Comparison of ENCODE assay signal across 11 cellular contexts in the genomic region with DNA sequence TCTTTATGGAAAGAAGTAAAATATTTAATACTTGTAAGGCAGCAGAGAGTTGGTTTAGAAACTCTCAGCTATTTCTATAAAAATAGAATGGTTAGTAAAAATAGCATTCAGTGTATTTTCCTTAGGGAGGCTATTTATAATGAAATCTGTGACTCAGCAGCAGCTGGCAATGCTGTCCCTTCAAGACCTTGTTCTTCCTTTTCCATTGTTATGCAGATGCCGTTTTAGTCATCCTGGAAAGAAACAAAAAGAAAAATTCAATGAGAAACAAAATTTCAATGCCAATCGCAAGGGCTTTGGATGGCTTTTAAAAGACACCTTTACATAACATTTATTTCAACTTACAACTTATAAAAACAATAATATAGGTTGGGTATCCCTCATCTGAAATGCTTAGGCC. TPM values are rescaled to one million over a fixed set of nuclear protein-coding genes. Genes with fewer than 3 reads are reported as not detected.
A peak's percentile ranks its signal among the peaks of the same experiment; 100 is the strongest.
DNase-seq lines count a peak whose midpoint lies in the region; ATAC-seq and TF ChIP-seq lines count a peak whose summit lies in the region.
"Had no signal": no experiment of that assay in that cellular context is flagged by ENCODE, and none has a peak within 500 bp of the region (broad histone marks: within the 10 kb centered on the region; RNA-seq: fewer than 3 reads in every experiment).

No MANE protein-coding gene starts in this region.

- H3K27ac Mint-ChIP-seq in osteocyte (ENCODE audit: unreplicated experiment) = peak overlapping the region; percentile 77

- no peaks in the 10 kb centered on the region for H3K36me3 ChIP-seq in ES-I3 (ENCODE audit: insufficient read depth, low read length)
- peaks cover 0 to 56% of the 10 kb centered on the region in 2 donors for H3K36me3 ChIP-seq in gastroesophageal sphincter

- no peaks in the 10 kb centered on the region for H3K9me3 Mint-ChIP-seq in osteocyte (ENCODE audit: unreplicated experiment)

- H3K4me1 Mint-ChIP-seq in osteocyte (ENCODE audit: unreplicated experiment) = peaks cover 35% of the 10 kb centered on the region

- H3K9ac ChIP-seq in ES-I3 (ENCODE audit: low read depth, low read length) = peak overlapping the region; percentile 10; the same call in 1 of the 2 replicates

- TF ChIP-seq CTCF in gastroesophageal sphincter (IDR thresholded peaks at IDR 0.05) (no peak), osteocyte (IDR thresholded peaks at IDR 0.05) (no peak)

- peaks cover 15% of the 10 kb centered on the region for H3K36me3 Mint-ChIP-seq in osteocyte (ENCODE audit: unreplicated experiment)

- no peaks in the 10 kb centered on the region for H3K27me3 Mint-ChIP-seq in osteocyte (ENCODE audit: unreplicated experiment)

- no peak overlapping the region for H3K4me3 Mint-ChIP-seq in osteocyte (ENCODE audit: unreplicated experiment)

- H3K4me3 ChIP-seq in gastroesophageal sphincter = no peak overlapping the region

- H3K4me1 ChIP-seq in ES-I3 (ENCODE audit: insufficient read depth, low read length) = peaks cover 47% of the 10 kb centered on the region
- peaks cover 0 to 26% (median 5%) of the 10 kb centered on the region in 3 donors for H3K4me1 ChIP-seq in gastroesophageal sphincter

- in situ Hi-C loops in G401 (cut with HindIII; ENCODE audit: low sequenced_read_pairs) = no loop called here

- H3K27me3 ChIP-seq in gastroesophageal sphincter = no peaks in the 10 kb centered on the region

- peak; percentile 38 for ATAC-seq in gastroesophageal sphincter
- ATAC-seq in HG02588 (IDR thresholded peaks at IDR 0.05; ENCODE audit: unreplicated experiment) = no peak

- no peak for TF ChIP-seq POLR2A in gastroesophageal sphincter (IDR thresholded peaks at IDR 0.05)

- no peak for TF ChIP-seq EP300 in gastroesophageal sphincter (IDR thresholded peaks at IDR 0.05)

- WGBS in gastroesophageal sphincter (ENCODE audit: low coverage in 1 of 2), 2 donors = 16 to 19% methylated on average over 2 of the region's 2 CpGs

- no peak for DNase-seq in osteocyte (ENCODE audit: extremely low spot score, unreplicated experiment)
- no peak for DNase-seq in G401 (ENCODE audit: low spot score)
- no peak for DNase-seq in NK-92 (lab: John Stamatoyannopoulos, UW; ENCODE audit: unreplicated experiment)
- no peak for DNase-seq in SKM-1 treated with dmso at 0.1 percent for 144 hours (lab: John Stamatoyannopoulos, UW; ENCODE audit: unreplicated experiment)
- DNase-seq: activated CD4-positive, alpha-beta T cell treated with anti-CD3 and anti-CD28 coated beads for 48 hours; activated naive CD4-positive, alpha-beta T cell treated with anti-CD3 and anti-CD28 coated beads, Interleukin-2, amount 50 U/mL, for 16 hours had no signal

- no peaks in the 10 kb centered on the region for H3K9me3 ChIP-seq in ES-I3 (ENCODE audit: control insufficient read depth, insufficient read depth, low read length)
- no peaks in the 10 kb centered on the region for H3K9me3 ChIP-seq in gastroesophageal sphincter

- H3K27ac ChIP-seq in angular gyrus (ENCODE audit: low read depth, low read length) (peak overlapping the region; percentile 59), gastroesophageal sphincter (peak overlapping the region; percentile 15 to 78 (median 76))
- H3K27ac ChIP-seq: C4-2B had no signal

RNA-seq across cellular contexts. Expression of a gene that starts 17.5 kb away (rescaled TPM):
- total RNA-seq in gastroesophageal sphincter = 10 to 100 TPM; 57.9 to 93.2 (median 72.8) TPM
- 27.7 and 29.1 TPM in 2 replicates for total RNA-seq in osteocyte
- total RNA-seq in G401 (2014; rRNA removed; shearing (Covaris generic)) = 28.7 and 37.0 TPM in 2 replicates

RNA-seq across cellular contexts. Expression of a gene that starts 22.9 kb away (rescaled TPM):
- total RNA-seq in gastroesophageal sphincter (10 to 100 TPM; 21.4 to 32.2 (median 26.1) TPM), osteocyte (30.8 and 34.0 TPM in 2 replicates)
- 28.1 and 32.6 TPM in 2 replicates for total RNA-seq in G401 (2014; rRNA removed; shearing (Covaris generic))

RNA-seq across cellular contexts. Expression of a gene that starts 57.0 kb away (rescaled TPM):
- total RNA-seq in gastroesophageal sphincter (not detected), osteocyte (not detected in 2 replicates)
- not detected in 2 replicates for total RNA-seq in G401 (2014; rRNA removed; shearing (Covaris generic))
